In genomic region chr16:81003610-81004460, GRCh38 we compare ENCODE assay signal across 9 cellular contexts. TPM values are rescaled to one million over a fixed set of nuclear protein-coding genes. Genes with fewer than 3 reads are reported as not detected.
DNase-seq lines count a peak whose midpoint lies in the region; ATAC-seq and TF ChIP-seq lines count a peak whose summit lies in the region.
"Had no signal": no experiment of that assay in that cellular context is flagged by ENCODE, and none has a peak within 500 bp of the region (broad histone marks: within the 10 kb centered on the region; RNA-seq: fewer than 3 reads in every experiment).

No MANE protein-coding gene starts in this region.

- CTCF ChIA-PET in activated CD8-positive, alpha-beta memory T cell treated with anti-CD3 and anti-CD28 coated beads, Interleukin-2, amount 10 ng/mL, durations not matched to agents 7 days and 5 days (lab: Charles Lee) = interaction anchor here (0.8 to 3.9 kb wide), 13 partner anchors 7 to 477 kb away, joined by 3 to 54 read pairs (median 3); partner anchors contain the start of gene ATMIN

- no peak for TF ChIP-seq POLR2A in testis (IDR thresholded peaks at IDR 0.05)

- no peak for DNase-seq in activated CD8-positive, alpha-beta memory T cell treated with anti-CD3 and anti-CD28 coated beads, Interleukin-2, amount 10 ng/mL, durations not matched to agents 7 days and 5 days
- DNase-seq in activated CD8-positive, alpha-beta memory T cell treated with anti-CD3 and anti-CD28 coated beads for 24 hours = no peak
- peak; percentile 43 to 49 for DNase-seq in activated T-cell treated with anti-CD3 and anti-CD28 coated beads, Interleukin-2, amount 50 U/mL, for 48 hours
- peak; percentile 72 for DNase-seq in iris pigment epithelial cell (ENCODE audit: low read depth)
- no peak for DNase-seq in NCI-H446 treated with DMSO at 0.1 percent for 48 hours (lab: John Stamatoyannopoulos, UW)
- no peak for DNase-seq in testis
- DNase-seq: NCI-H524 treated with DMSO at 0.1 percent for 48 hours had no signal

- H3K4me3 ChIP-seq in subcutaneous abdominal adipose tissue (ENCODE audit: low read depth in 1 of 5, low read length in 5 of 5) (peak overlapping the region in 4 of 5 donors; percentile 39 to 50 (median 44)), testis (no peak overlapping the region)

- 52 to 62% methylated on average over 11 of the region's 11 CpGs for WGBS in testis, 2 donors

- H3K27ac Mint-ChIP-seq in activated CD8-positive, alpha-beta memory T cell treated with anti-CD3 and anti-CD28 coated beads, Interleukin-2, amount 10 ng/mL, durations not matched to agents 7 days and 5 days = peak overlapping the region; percentile 93

- H3K9me3 Mint-ChIP-seq in activated CD8-positive, alpha-beta memory T cell treated with anti-CD3 and anti-CD28 coated beads, Interleukin-2, amount 10 ng/mL, durations not matched to agents 7 days and 5 days (ENCODE audit: low read depth) = no peaks in the 10 kb centered on the region

- H3K4me3 Mint-ChIP-seq in activated CD8-positive, alpha-beta memory T cell treated with anti-CD3 and anti-CD28 coated beads, Interleukin-2, amount 10 ng/mL, durations not matched to agents 7 days and 5 days = peak overlapping the region; percentile 96

- intact Hi-C loops in testis (cut with DNase I; ENCODE audit: low total_unique reads) = no loop called here

- TF ChIP-seq CTCF in testis (IDR thresholded peaks at IDR 0.05) = no peak

- peaks cover 60% of the 10 kb centered on the region for H3K4me1 Mint-ChIP-seq in activated CD8-positive, alpha-beta memory T cell treated with anti-CD3 and anti-CD28 coated beads, Interleukin-2, amount 10 ng/mL, durations not matched to agents 7 days and 5 days

- ATAC-seq in activated CD8-positive, alpha-beta memory T cell treated with anti-CD3 and anti-CD28 coated beads, Interleukin-2, amount 10 ng/mL, durations not matched to agents 7 days and 5 days = no peak
- no peak for ATAC-seq in HG03439 (IDR thresholded peaks at IDR 0.05; ENCODE audit: unreplicated experiment)

- peak overlapping the region in 4 of 5 donors; percentile 35 to 66 (median 50) for H3K9ac ChIP-seq in subcutaneous abdominal adipose tissue (ENCODE audit: low read length in 5 of 5)

- no peaks in the 10 kb centered on the region for H3K9me3 ChIP-seq in subcutaneous abdominal adipose tissue (ENCODE audit: control insufficient read depth in 5 of 5, low read length in 5 of 5)
- no peaks in the 10 kb centered on the region for H3K9me3 ChIP-seq in testis

- H3K36me3 Mint-ChIP-seq in activated CD8-positive, alpha-beta memory T cell treated with anti-CD3 and anti-CD28 coated beads, Interleukin-2, amount 10 ng/mL, durations not matched to agents 7 days and 5 days = peaks cover 39% of the 10 kb centered on the region

- H3K36me3 ChIP-seq in subcutaneous abdominal adipose tissue (ENCODE audit: control insufficient read depth in 5 of 5, insufficient read depth in 5 of 5, low read length in 5 of 5) = no peaks in the 10 kb centered on the region
- no peaks in the 10 kb centered on the region for H3K36me3 ChIP-seq in testis (ENCODE audit: low read depth, missing control alignments)

- H3K4me1 ChIP-seq in subcutaneous abdominal adipose tissue (ENCODE audit: control insufficient read depth in 5 of 5, insufficient read depth in 5 of 5, low read length in 5 of 5) (peaks cover 3 to 40% (median 29%) of the 10 kb centered on the region in 5 donors), testis (peaks cover 15% of the 10 kb centered on the region)

- H3K27me3 Mint-ChIP-seq in activated CD8-positive, alpha-beta memory T cell treated with anti-CD3 and anti-CD28 coated beads, Interleukin-2, amount 10 ng/mL, durations not matched to agents 7 days and 5 days = no peaks in the 10 kb centered on the region

- H3K27ac ChIP-seq in subcutaneous abdominal adipose tissue (ENCODE audit: low read depth, low read length) (no peak overlapping the region), testis (peak overlapping the region in 1 of 2 donors; percentile 57)

- H3K27me3 ChIP-seq in subcutaneous abdominal adipose tissue (ENCODE audit: control insufficient read depth in 5 of 5, insufficient read depth in 4 of 5, low read length in 5 of 5) = no peaks in the 10 kb centered on the region
- H3K27me3 ChIP-seq in testis = no peaks in the 10 kb centered on the region

RNA-seq across cellular contexts. Expression of gene CMC2, which starts 2.9 kb away (rescaled TPM):
- 100 to 1,000 TPM in 1 of 2 experiments, 10 to 100 TPM in 1; 93.3 to 136 TPM for total RNA-seq in activated CD8-positive, alpha-beta memory T cell treated with anti-CD3 and anti-CD28 coated beads, Interleukin-2, amount 10 ng/mL, durations not matched to agents 7 days and 5 days
- 10 to 100 TPM; 63.7 to 84.1 TPM for total RNA-seq in testis
- 184 TPM for polyA plus RNA-seq in testis (ENCODE audit: insufficient read depth, low read depth, low replicate concordance)

RNA-seq across cellular contexts. Expression of gene CENPN, which starts 3.2 kb away (rescaled TPM):
- total RNA-seq in activated CD8-positive, alpha-beta memory T cell treated with anti-CD3 and anti-CD28 coated beads, Interleukin-2, amount 10 ng/mL, durations not matched to agents 7 days and 5 days = 10 to 100 TPM; 66.1 to 73.7 TPM
- 10 to 100 TPM; 11.5 to 39.1 TPM for total RNA-seq in testis
- polyA plus RNA-seq in testis (ENCODE audit: insufficient read depth, low read depth, low replicate concordance) = 19.3 TPM

RNA-seq across cellular contexts. Expression of gene ATMIN, which starts 31.8 kb away (rescaled TPM):
- total RNA-seq in activated CD8-positive, alpha-beta memory T cell treated with anti-CD3 and anti-CD28 coated beads, Interleukin-2, amount 10 ng/mL, durations not matched to agents 7 days and 5 days = 10 to 100 TPM; 20.9 to 27.5 TPM
- 10 to 100 TPM; 53.6 to 65.2 TPM for total RNA-seq in testis
- 97.3 TPM for polyA plus RNA-seq in testis (ENCODE audit: insufficient read depth, low read depth, low replicate concordance)

Comparison
In these comparisons a context has a peak if more than half of its experiments do, and no peak if none do; other contexts are left out.
1. DNase-seq: peak in activated T-cell treated with anti-CD3 and anti-CD28 coated beads, Interleukin-2, amount 50 U/mL, for 48 hours (2 of 2) and iris pigment epithelial cell (single experiment); none in activated CD8-positive, alpha-beta memory T cell treated with anti-CD3 and anti-CD28 coated beads, Interleukin-2, amount 10 ng/mL, durations not matched to agents 7 days and 5 days (single experiment), activated CD8-positive, alpha-beta memory T cell treated with anti-CD3 and anti-CD28 coated beads for 24 hours (single experiment), NCI-H446 treated with DMSO at 0.1 percent for 48 hours (single experiment) and testis (single experiment).
2. H3K4me3 ChIP-seq: peak in subcutaneous abdominal adipose tissue (4 of 5); none in testis (0 of 2).